In genomic region chr2:209614630-209615369, GRCh38 we compare ENCODE assay signal across 19 cellular contexts.
DNase-seq lines count a peak whose midpoint lies in the region; ATAC-seq and TF ChIP-seq lines count a peak whose summit lies in the region.
"Had no signal": no experiment of that assay in that cellular context is flagged by ENCODE, and none has a peak within 500 bp of the region (broad histone marks: within the 10 kb centered on the region; RNA-seq: fewer than 3 reads in every experiment).

No MANE protein-coding gene starts in this region.

- H3K4me1 ChIP-seq in iPS DF 6.9 (ENCODE audit: control insufficient read depth, insufficient read depth, low read length), result 0 out of 2 replicates have a peak, but pooled peaks cover 2% of the 10 kb centered on the region
- H3K4me1 ChIP-seq: esophagus muscularis mucosa, sigmoid colon had no signal

- H3K36me3 ChIP-seq in iPS DF 6.9 (ENCODE audit: control insufficient read depth, insufficient read depth, low read length), result no peaks in the 10 kb centered on the region
- H3K36me3 ChIP-seq: esophagus muscularis mucosa, sigmoid colon had no signal

- peak overlapping the region; percentile 56 for H3K4me3 Mint-ChIP-seq in WTC11
- no peak overlapping the region for H3K4me3 Mint-ChIP-seq in T-helper 2 cell treated with Interferon-gamma antibody and Interleukin-4, amounts not matched to agents 5 μg/mL and 100 μg/mL, for 36 hours
- H3K4me3 Mint-ChIP-seq: activated CD8-positive, alpha-beta memory T cell treated with anti-CD3 and anti-CD28 coated beads, Interleukin-2, amount 10 ng/mL, durations not matched to agents 7 days and 5 days; dendritic cell treated with granulocyte-macrophage colony-stimulating factor and Interleukin-4, amounts not matched to agents 40 ng/mL and 50 ng/mL, for 4 days; T-helper 1 cell treated with Interleukin-12 subunit alpha and Interleukin-12 subunit beta and Interleukin-4 antibody, amounts not matched to agents 30 μg/mL and 1 μg/mL, for 36 hours had no signal

- H3K27me3 Mint-ChIP-seq in WTC11 (ENCODE audit: low read depth), result peaks cover 24% of the 10 kb centered on the region
- H3K27me3 Mint-ChIP-seq in T-helper 2 cell treated with Interferon-gamma antibody and Interleukin-4, amounts not matched to agents 5 μg/mL and 100 μg/mL, for 36 hours (ENCODE audit: low read depth), result no peaks in the 10 kb centered on the region
- H3K27me3 Mint-ChIP-seq: activated CD8-positive, alpha-beta memory T cell treated with anti-CD3 and anti-CD28 coated beads, Interleukin-2, amount 10 ng/mL, durations not matched to agents 7 days and 5 days; dendritic cell treated with granulocyte-macrophage colony-stimulating factor and Interleukin-4, amounts not matched to agents 40 ng/mL and 50 ng/mL, for 4 days had no signal

- peak; percentile 83 for ATAC-seq in WTC11
- ATAC-seq in GM18861 (IDR thresholded peaks at IDR 0.05; ENCODE audit: unreplicated experiment), result no peak
- ATAC-seq: activated CD8-positive, alpha-beta memory T cell treated with anti-CD3 and anti-CD28 coated beads, Interleukin-2, amount 10 ng/mL, durations not matched to agents 7 days and 5 days had no signal

- no peaks in the 10 kb centered on the region for H3K27me3 ChIP-seq in iPS DF 6.9 (ENCODE audit: control insufficient read depth, insufficient read depth, low read length)
- H3K27me3 ChIP-seq: esophagus muscularis mucosa, sigmoid colon had no signal

- peaks cover 15% of the 10 kb centered on the region for H3K9me3 Mint-ChIP-seq in WTC11
- no peaks in the 10 kb centered on the region for H3K9me3 Mint-ChIP-seq in T-helper 2 cell treated with Interferon-gamma antibody and Interleukin-4, amounts not matched to agents 5 μg/mL and 100 μg/mL, for 36 hours
- H3K9me3 Mint-ChIP-seq: T-helper 1 cell treated with Interleukin-12 subunit alpha and Interleukin-12 subunit beta and Interleukin-4 antibody, amounts not matched to agents 30 μg/mL and 1 μg/mL, for 36 hours had no signal

- no CpG with 5 or more reads among the region's 8 CpGs for WGBS in iPS DF 6.9 (ENCODE audit: insufficient coverage, insufficient read length)

- no peak for TF ChIP-seq CTCF in WTC11 (IDR thresholded peaks at IDR 0.05)

- H3K27ac ChIP-seq in iPS DF 6.9 (ENCODE audit: low read length), result no peak overlapping the region
- H3K27ac ChIP-seq: esophagus muscularis mucosa, sigmoid colon had no signal

- no peaks in the 10 kb centered on the region; the same call in 1 of the 2 replicates for H3K9me3 ChIP-seq in iPS DF 6.9 (ENCODE audit: control insufficient read depth, insufficient read depth, low read length)
- H3K9me3 ChIP-seq: esophagus muscularis mucosa had no signal

- POLR2A ChIA-PET in WTC11 (lab: Charles Lee), result no interaction called here

- peak overlapping the region; percentile 80 for H3K27ac Mint-ChIP-seq in WTC11
- H3K27ac Mint-ChIP-seq in T-helper 2 cell treated with Interferon-gamma antibody and Interleukin-4, amounts not matched to agents 5 μg/mL and 100 μg/mL, for 36 hours, result no peak overlapping the region
- H3K27ac Mint-ChIP-seq: activated CD8-positive, alpha-beta memory T cell treated with anti-CD3 and anti-CD28 coated beads, Interleukin-2, amount 10 ng/mL, durations not matched to agents 7 days and 5 days; dendritic cell treated with granulocyte-macrophage colony-stimulating factor and Interleukin-4, amounts not matched to agents 40 ng/mL and 50 ng/mL, for 4 days; T-helper 1 cell treated with Interleukin-12 subunit alpha and Interleukin-12 subunit beta and Interleukin-4 antibody, amounts not matched to agents 30 μg/mL and 1 μg/mL, for 36 hours had no signal

- DNase-seq in NCI-H146 (lab: John Stamatoyannopoulos, UW) (peak; percentile 61), WTC11 (ENCODE audit: low spot score) (peak; percentile 31), iPS DF 6.9 (ENCODE audit: low read depth, low spot score) (peak; percentile 48), retina (peak; percentile 53), T-helper 1 cell (no peak)
- DNase-seq in T-helper 2 cell treated with Interferon-gamma antibody and Interleukin-4, amounts not matched to agents 5 μg/mL and 100 μg/mL, for 36 hours (ENCODE audit: low spot score), result no peak
- DNase-seq: activated CD8-positive, alpha-beta memory T cell treated with anti-CD3 and anti-CD28 coated beads, Interleukin-2, amount 10 ng/mL, durations not matched to agents 7 days and 5 days; activated effector memory CD4-positive, alpha-beta T cell treated with anti-CD3 and anti-CD28 coated beads, Interleukin-2, amount 50 U/mL, for 16 hours; AML-193; anterior cingulate cortex; Caco-2; GF-D8; head of caudate nucleus; NCI-H1930; sigmoid colon had no signal

- peaks cover 46% of the 10 kb centered on the region for H3K4me1 Mint-ChIP-seq in WTC11
- H3K4me1 Mint-ChIP-seq in T-helper 2 cell treated with Interferon-gamma antibody and Interleukin-4, amounts not matched to agents 5 μg/mL and 100 μg/mL, for 36 hours (ENCODE audit: low read depth), result no peaks in the 10 kb centered on the region
- H3K4me1 Mint-ChIP-seq: activated CD8-positive, alpha-beta memory T cell treated with anti-CD3 and anti-CD28 coated beads, Interleukin-2, amount 10 ng/mL, durations not matched to agents 7 days and 5 days had no signal

- no peak overlapping the region for H3K4me3 ChIP-seq in iPS DF 6.9 (ENCODE audit: low read length)
- H3K4me3 ChIP-seq: esophagus muscularis mucosa, sigmoid colon had no signal

- H3K36me3 Mint-ChIP-seq in WTC11, result peaks cover 16% of the 10 kb centered on the region
- H3K36me3 Mint-ChIP-seq in T-helper 2 cell treated with Interferon-gamma antibody and Interleukin-4, amounts not matched to agents 5 μg/mL and 100 μg/mL, for 36 hours (ENCODE audit: low read depth), result no peaks in the 10 kb centered on the region
- H3K36me3 Mint-ChIP-seq: activated CD8-positive, alpha-beta memory T cell treated with anti-CD3 and anti-CD28 coated beads, Interleukin-2, amount 10 ng/mL, durations not matched to agents 7 days and 5 days had no signal

- CTCF ChIA-PET in WTC11 (lab: Charles Lee), result interaction anchor here (0.8 to 2.5 kb wide), 2 partner anchors 191 to 346 kb away, joined by 4 to 14 read pairs; partner anchors contain the start of gene MAP2

TF ChIP-seq in WTC11, 78 proteins besides CTCF, POLR2A, EP300 and RAD21 (continues in another document):
- TF ChIP-seq, protein P1, sequence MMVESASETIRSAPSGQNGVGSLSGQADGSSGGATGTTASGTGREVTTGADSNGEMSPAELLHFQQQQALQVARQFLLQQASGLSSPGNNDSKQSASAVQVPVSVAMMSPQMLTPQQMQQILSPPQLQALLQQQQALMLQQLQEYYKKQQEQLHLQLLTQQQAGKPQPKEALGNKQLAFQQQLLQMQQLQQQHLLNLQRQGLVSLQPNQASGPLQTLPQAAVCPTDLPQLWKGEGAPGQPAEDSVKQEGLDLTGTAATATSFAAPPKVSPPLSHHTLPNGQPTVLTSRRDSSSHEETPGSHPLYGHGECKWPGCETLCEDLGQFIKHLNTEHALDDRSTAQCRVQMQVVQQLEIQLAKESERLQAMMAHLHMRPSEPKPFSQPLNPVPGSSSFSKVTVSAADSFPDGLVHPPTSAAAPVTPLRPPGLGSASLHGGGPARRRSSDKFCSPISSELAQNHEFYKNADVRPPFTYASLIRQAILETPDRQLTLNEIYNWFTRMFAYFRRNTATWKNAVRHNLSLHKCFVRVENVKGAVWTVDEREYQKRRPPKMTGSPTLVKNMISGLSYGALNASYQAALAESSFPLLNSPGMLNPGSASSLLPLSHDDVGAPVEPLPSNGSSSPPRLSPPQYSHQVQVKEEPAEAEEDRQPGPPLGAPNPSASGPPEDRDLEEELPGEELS (CRISPR knock-in tag; IDR thresholded peaks at IDR 0.05), result peak; percentile 39; the same call in 1 of the 2 replicates
- TF ChIP-seq PRRX2 (CRISPR knock-in tag; IDR thresholded peaks at IDR 0.05) (no peak), ZNF416 (CRISPR knock-in tag; IDR thresholded peaks at IDR 0.05) (no peak), JUN (CRISPR knock-in tag; IDR thresholded peaks at IDR 0.05) (no peak), NR2C2 (CRISPR knock-in tag; IDR thresholded peaks at IDR 0.05) (no peak), ZBTB21 (CRISPR knock-in tag; IDR thresholded peaks at IDR 0.05; ENCODE audit: borderline replicate concordance) (no peak), ZNF281 (CRISPR knock-in tag; IDR thresholded peaks at IDR 0.05) (no peak), SOX15 (CRISPR knock-in tag; IDR thresholded peaks at IDR 0.05) (no peak), NFATC4 (CRISPR knock-in tag; IDR thresholded peaks at IDR 0.05) (no peak), NR1H2 (CRISPR knock-in tag; IDR thresholded peaks at IDR 0.05) (no peak), NFYB (CRISPR knock-in tag; conservative IDR thresholded peaks at IDR 0.05; ENCODE audit: low read depth) (no peak)
- TF ChIP-seq, protein P2, sequence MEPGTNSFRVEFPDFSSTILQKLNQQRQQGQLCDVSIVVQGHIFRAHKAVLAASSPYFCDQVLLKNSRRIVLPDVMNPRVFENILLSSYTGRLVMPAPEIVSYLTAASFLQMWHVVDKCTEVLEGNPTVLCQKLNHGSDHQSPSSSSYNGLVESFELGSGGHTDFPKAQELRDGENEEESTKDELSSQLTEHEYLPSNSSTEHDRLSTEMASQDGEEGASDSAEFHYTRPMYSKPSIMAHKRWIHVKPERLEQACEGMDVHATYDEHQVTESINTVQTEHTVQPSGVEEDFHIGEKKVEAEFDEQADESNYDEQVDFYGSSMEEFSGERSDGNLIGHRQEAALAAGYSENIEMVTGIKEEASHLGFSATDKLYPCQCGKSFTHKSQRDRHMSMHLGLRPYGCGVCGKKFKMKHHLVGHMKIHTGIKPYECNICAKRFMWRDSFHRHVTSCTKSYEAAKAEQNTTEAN (CRISPR knock-in tag; IDR thresholded peaks at IDR 0.05), result 0 out of 2 replicates have a peak, but pooled peaks have one; percentile 33

Comparison
In these comparisons a context has a peak if more than half of its experiments do, and no peak if none do; other contexts are left out.
1. DNase-seq: peak in NCI-H146 (single experiment), WTC11 (single experiment), iPS DF 6.9 (single experiment) and retina (single experiment); none in T-helper 2 cell treated with Interferon-gamma antibody and Interleukin-4, amounts not matched to agents 5 μg/mL and 100 μg/mL, for 36 hours (single experiment) and T-helper 1 cell (0 of 5).